In genomic region chr5:38193015-38193581, GRCh38 we compare ENCODE assay signal across 8 cellular contexts.
A peak's percentile ranks its signal among the peaks of the same experiment; 100 is the strongest.
DNase-seq lines count a peak whose midpoint lies in the region; ATAC-seq and TF ChIP-seq lines count a peak whose summit lies in the region.

No MANE protein-coding gene starts in this region.

- TF ChIP-seq CTCF in GM10248 (IDR thresholded peaks at IDR 0.05; ENCODE audit: control extremely low read depth, extremely low read depth, low read depth, missing control alignments) (peak; percentile 89), coronary artery (IDR thresholded peaks at IDR 0.05) (peak; percentile 76), right lobe of liver (IDR thresholded peaks at IDR 0.05) (peak; percentile 88 to 92 (median 90))

- no peaks in the 10 kb centered on the region for H3K36me3 ChIP-seq in right lobe of liver

- no peaks in the 10 kb centered on the region for H3K27me3 ChIP-seq in right lobe of liver

- DNase-seq in GM10248 (ENCODE audit: extremely low spot score) (peak; percentile 74), NCI-H524 (lab: John Stamatoyannopoulos, UW) (peak; percentile 79 to 92), coronary artery (ENCODE audit: low spot score) (no peak), right lobe of liver (peak; percentile 66 to 76 (median 74))
- peak; percentile 75 for DNase-seq in activated CD4-positive, alpha-beta T cell treated with anti-CD3 and anti-CD28 coated beads for 48 hours
- DNase-seq in stimulated activated CD4-positive, alpha-beta T cell treated with anti-CD3 and anti-CD28 coated beads, TNF-alpha, amount 100 ng/mL, for 48 hours (ENCODE audit: low read depth in 3 of 3), result peak; percentile 32 to 43 (median 37)

- CTCF ChIA-PET in GM10248 (lab: Yijun Ruan, JAX), result interaction anchor here (0.9 to 4.2 kb wide), 38 partner anchors 8 to 1454 kb away, joined by 3 to 70 read pairs (median 4); partner anchors contain the start of gene GDNF

- H3K4me3 ChIP-seq in coronary artery, result no peak overlapping the region
- no peak overlapping the region for H3K4me3 ChIP-seq in right lobe of liver

- ATAC-seq in HG03175 (IDR thresholded peaks at IDR 0.05; ENCODE audit: unreplicated experiment), result peak; percentile 78
- ATAC-seq in right lobe of liver, result peak; percentile 94 to 99 (median 97)
- ATAC-seq in HG02970 (IDR thresholded peaks at IDR 0.05; ENCODE audit: low FRiP score, unreplicated experiment), result no peak

- H3K4me1 ChIP-seq in right lobe of liver, result no peaks in the 10 kb centered on the region

- no peaks in the 10 kb centered on the region for H3K9me3 ChIP-seq in right lobe of liver

- intact Hi-C loops in right lobe of liver (cut with DNase I), result loop anchor here in 1 of 2 donors (5.0 kb wide), 1 partner anchor 356 kb away; no protein-coding TSS in a partner anchor

- H3K27ac ChIP-seq in coronary artery, result no peak overlapping the region
- no peak overlapping the region for H3K27ac ChIP-seq in right lobe of liver

- 21% methylated on average over 10 of the region's 13 CpGs for WGBS in right lobe of liver (ENCODE audit: insufficient coverage, low coverage, low lambda C conversion rate, missing lambda C conversion rate)

- POLR2A ChIA-PET in GM10248 (lab: Yijun Ruan, JAX), result no interaction called here

- TF ChIP-seq POLR2A in right lobe of liver (IDR thresholded peaks at IDR 0.05), result no peak
